In genomic region chr1:21247892-21248715, GRCh38 we compare ENCODE assay signal across 18 cellular contexts. TPM values are rescaled to one million over a fixed set of nuclear protein-coding genes. Genes with fewer than 3 reads are reported as not detected.
DNase-seq lines count a peak whose midpoint lies in the region; ATAC-seq and TF ChIP-seq lines count a peak whose summit lies in the region.
"Had no signal": no experiment of that assay in that cellular context is flagged by ENCODE, and none has a peak within 500 bp of the region (broad histone marks: within the 10 kb centered on the region; RNA-seq: fewer than 3 reads in every experiment).

No MANE protein-coding gene starts in this region.

- H2BK5ac ChIP-seq in IMR-90 (ENCODE audit: low read depth, low read length, poor library complexity, severe bottlenecking): no peak overlapping the region

- H2BK120ac ChIP-seq in IMR-90 (ENCODE audit: low read depth, low read length): no peak overlapping the region

- H2AFZ ChIP-seq in IMR-90 (replicated peaks; ENCODE audit: low read length, poor library complexity): no peak overlapping the region

- no peaks in the 10 kb centered on the region for H3K27me3 Mint-ChIP-seq in nephron (ENCODE audit: low read depth)

- H3K23ac ChIP-seq in IMR-90 (ENCODE audit: low read depth, low read length): 0 out of 2 replicates have a peak overlapping the region, but pooled peaks have one; percentile 13

- H2BK20ac ChIP-seq in IMR-90 (ENCODE audit: low read depth, low read length): no peak overlapping the region

- TF ChIP-seq CTCF in IMR-90 (conservative IDR thresholded peaks at IDR 0.05; ENCODE audit: low read depth, low read length) (no peak), nephron (IDR thresholded peaks at IDR 0.05; ENCODE audit: unreplicated experiment in 3 of 3) (no peak), spleen (IDR thresholded peaks at IDR 0.05 in 8 of 11, conservative IDR thresholded peaks at IDR 0.05 in 3 of 11) (no peak)

- 0 out of 2 replicates have a peak, but pooled peaks cover 3% of the 10 kb centered on the region for H3K9me1 ChIP-seq in IMR-90 (ENCODE audit: insufficient read depth, low read length)

- no TSS peak for BruUV-seq in IMR-90 (replicated peaks; lab: Mats Ljungman, UMichigan)

- H3K4me1 Mint-ChIP-seq in nephron: peaks cover 12% of the 10 kb centered on the region

- no peak overlapping the region for H3K4ac ChIP-seq in IMR-90 (ENCODE audit: low read depth, low read length)

- H4K20me1 ChIP-seq in IMR-90 (ENCODE audit: insufficient read depth, low read length): peaks cover 7% of the 10 kb centered on the region; the same call in 1 of the 2 replicates

- no peak overlapping the region for H3K56ac ChIP-seq in IMR-90 (ENCODE audit: extremely low read depth, insufficient read depth, low read length)

- H3K4me2 ChIP-seq in IMR-90 (ENCODE audit: low read depth, low read length): no peak overlapping the region
- H3K4me2 ChIP-seq: KMS-11 had no signal

- no peak overlapping the region for H3K18ac ChIP-seq in IMR-90 (ENCODE audit: low read depth, low read length)

- no peak overlapping the region for H2AK9ac ChIP-seq in IMR-90 (replicated peaks; ENCODE audit: low read depth, low read length, poor library complexity)

- H3K79me1 ChIP-seq in IMR-90 (ENCODE audit: low read depth in 1 of 2, low read length in 2 of 2): peaks cover 7 to 45% of the 10 kb centered on the region in 2 experiments; a peak in 3 of 4 replicates

- in situ Hi-C loops in IMR-90 (cut with MboI; ENCODE audit: low sequenced_read_pairs): no loop called here

- peaks cover 49% of the 10 kb centered on the region for H3K36me3 ChIP-seq in IMR-90 (ENCODE audit: control insufficient read depth, insufficient read depth, low read length)
- H3K36me3 ChIP-seq in spleen: peaks cover 4 to 100% (median 83%) of the 10 kb centered on the region in 6 donors

- 83% methylated on average over 3 of the region's 14 CpGs; no CpG with 5 or more reads in 1 of the 2 experiments for WGBS in IMR-90 (ENCODE audit: extremely low coverage in 2 of 2, insufficient read length in 1 of 2), 2 experiments
- 90 to 96% (median 94%) methylated on average over 14 of the region's 14 CpGs for WGBS in spleen, 5 donors

- no peak overlapping the region for H3K14ac ChIP-seq in IMR-90 (replicated peaks; ENCODE audit: low read depth, low read length)

- H3K4me3 ChIP-seq in IMR-90 (ENCODE audit: insufficient read depth, low read depth, low read length) (no peak overlapping the region), spleen (no peak overlapping the region)

- CTCF ChIA-PET in IMR-90 (lab: Yijun Ruan, JAX): interaction anchor here (1.1 to 1.4 kb wide), 2 partner anchors 22 to 121 kb away, joined by 3 read pairs; no protein-coding TSS in a partner anchor

- H3K4me3 Mint-ChIP-seq in nephron: no peak overlapping the region

- H4K8ac ChIP-seq in IMR-90 (ENCODE audit: low read depth in 2 of 2, low read length in 2 of 2): no peak overlapping the region

- no peak for TF ChIP-seq POLR2A in IMR-90 (IDR thresholded peaks at IDR 0.05; ENCODE audit: low read depth, low read length)
- no peak for TF ChIP-seq POLR2A in spleen (IDR thresholded peaks at IDR 0.05)

- H4K5ac ChIP-seq in IMR-90 (ENCODE audit: low read depth, low read length): no peak overlapping the region

- dilution Hi-C loops in IMR-90 (cut with HindIII; ENCODE audit: low sequenced_read_pairs, unreplicated experiment): no loop called here

- intact Hi-C loops in IMR-90 (cut with micrococcal nuclease) (no loop called here), spleen (cut with DNase I; ENCODE audit: low total_unique reads) (no loop called here)

- peak overlapping the region in 2 of 3 experiments; percentile 45 to 66 for H3K27ac Mint-ChIP-seq in nephron

- ATAC-seq in IMR-90 (ENCODE audit: low read depth): no peak

- H3K36me3 Mint-ChIP-seq in nephron (ENCODE audit: low read depth): peaks cover 23% of the 10 kb centered on the region

- peaks cover 8% of the 10 kb centered on the region for H3K4me1 ChIP-seq in IMR-90 (ENCODE audit: control insufficient read depth, insufficient read depth, low read length)
- no peaks in the 10 kb centered on the region for H3K4me1 ChIP-seq in spleen

- no peaks in the 10 kb centered on the region for H3K9me3 Mint-ChIP-seq in nephron

- no peak for TF ChIP-seq RAD21 in IMR-90 (IDR thresholded peaks at IDR 0.05; ENCODE audit: low read length)

- H2AK5ac ChIP-seq in IMR-90 (ENCODE audit: low read depth, low read length): no peak overlapping the region

- H3K27ac ChIP-seq in IMR-90 (ENCODE audit: insufficient read depth, low read length) (no peak overlapping the region), spleen (no peak overlapping the region)
- H3K27ac ChIP-seq: KMS-11 had no signal

- no peaks in the 10 kb centered on the region for H3K27me3 ChIP-seq in IMR-90 (ENCODE audit: control insufficient read depth, insufficient read depth, low read length)
- H3K27me3 ChIP-seq in spleen (replicated peaks in 1 of 7): no peaks in the 10 kb centered on the region

- POLR2A ChIA-PET in IMR-90 (lab: Charles Lee; ENCODE audit: unreplicated experiment): no interaction called here

- no peak overlapping the region for H3K9ac ChIP-seq in IMR-90 (ENCODE audit: low read depth, low read length)
- H3K9ac ChIP-seq: KMS-11 had no signal

- H2BK15ac ChIP-seq in IMR-90 (ENCODE audit: low read depth, low read length): no peak overlapping the region

- no peak overlapping the region for H4K91ac ChIP-seq in IMR-90 (ENCODE audit: insufficient read depth, low read depth, low read length)

- H3K9me3 ChIP-seq in IMR-90 (ENCODE audit: control insufficient read depth, insufficient read depth, low read length): no peaks in the 10 kb centered on the region
- peaks cover 0 to 3% (median 0%) of the 10 kb centered on the region in 8 donors for H3K9me3 ChIP-seq in spleen

- peak; percentile 4 for DNase-seq in DMS53 treated with DMSO at 0.1 percent for 48 hours (lab: John Stamatoyannopoulos, UW; ENCODE audit: unreplicated experiment)
- no peak for DNase-seq in IMR-90
- DNase-seq in kidney tubule cell (ENCODE audit: low spot score): peak; percentile 43
- no peak for DNase-seq in ecto neural progenitor cell (ENCODE audit: low spot score)
- no peak for DNase-seq in occipital lobe (lab: John Stamatoyannopoulos, UW)
- DNase-seq in spleen: no peak
- DNase-seq in mucosa of gallbladder (ENCODE audit: low spot score): no peak
- DNase-seq: ACHN, Calu3, DMS79, GOT3, NCI-H1092, NCI-H146, NCI-H2081, NCI-H510A, NCI-H774 had no signal

TF ChIP-seq in IMR-90, 13 proteins besides CTCF, POLR2A, EP300 and RAD21:
- TF ChIP-seq FOS (IDR thresholded peaks at IDR 0.05; ENCODE audit: low read depth, low read length): no peak

RNA-seq across cellular contexts. Expression of gene ECE1, which starts 42.2 kb away (rescaled TPM):
- total RNA-seq in IMR-90 (2012; rRNA removed): 60.0 and 61.8 TPM in 2 replicates
- polyA plus RNA-seq in IMR-90 (2012; rRNA removed): 124 and 133 TPM in 2 replicates
- polyA plus RNA-seq in IMR-90 (2012; cell fraction: cytosol; rRNA removed): 90.4 and 122 TPM in 2 replicates
- 71.7 and 82.4 TPM in 2 replicates for polyA plus RNA-seq in IMR-90 (2012; cell fraction: nucleus; rRNA removed; ENCODE audit: low replicate concordance)
- 9.5 TPM for total RNA-seq in occipital lobe
- 100 to 1,000 TPM in 5 of 7 donors, 10 to 100 TPM in 2; 95.3 to 142 (median 124) TPM for total RNA-seq in spleen
- polyA plus RNA-seq in spleen: 10 to 100 TPM; 17.2 to 44.4 (median 24.1) TPM
- total RNA-seq in mucosa of gallbladder: 140 TPM

Comparison
In these comparisons a context has a peak if more than half of its experiments do, and no peak if none do; other contexts are left out.
1. DNase-seq: peak in DMS53 treated with DMSO at 0.1 percent for 48 hours (single experiment) and kidney tubule cell (single experiment); none in IMR-90 (single experiment), ecto neural progenitor cell (single experiment), occipital lobe (single experiment), spleen (single experiment) and mucosa of gallbladder (single experiment).